Comparison of ENCODE assay signal across 18 cellular contexts in genomic region chr18:23387265-23387664, GRCh38.
DNase-seq lines count a peak whose midpoint lies in the region; ATAC-seq and TF ChIP-seq lines count a peak whose summit lies in the region.
"Had no signal": no experiment of that assay in that cellular context is flagged by ENCODE, and none has a peak within 500 bp of the region (broad histone marks: within the 10 kb centered on the region; RNA-seq: fewer than 3 reads in every experiment).

No MANE protein-coding gene starts in this region.

- H3K36me3 ChIP-seq in GM23338 (ENCODE audit: insufficient read depth) (no peaks in the 10 kb centered on the region), ascending aorta (no peaks in the 10 kb centered on the region)
- H3K36me3 ChIP-seq: Peyer's patch had no signal

- no peaks in the 10 kb centered on the region for H3K9me3 Mint-ChIP-seq in GM23338
- H3K9me3 Mint-ChIP-seq: HFFc6 had no signal

- no peak overlapping the region for H3K27ac ChIP-seq in GM23338 (ENCODE audit: low read depth)
- peak overlapping the region; percentile 68 to 69 for H3K27ac ChIP-seq in ascending aorta
- H3K27ac ChIP-seq: C4-2B, Peyer's patch had no signal

- peak; percentile 77 for ATAC-seq in GM23338
- no peak for ATAC-seq in GM19455 (IDR thresholded peaks at IDR 0.05; ENCODE audit: unreplicated experiment)
- no peak for ATAC-seq in HG03097 (IDR thresholded peaks at IDR 0.05; ENCODE audit: low FRiP score, unreplicated experiment)

- H3K9me3 ChIP-seq in ascending aorta: no peaks in the 10 kb centered on the region
- H3K9me3 ChIP-seq: Peyer's patch, SK-N-SH had no signal

- DNase-seq in COR-L47 (lab: John Stamatoyannopoulos, UW): peak; percentile 18
- DNase-seq in GM23338 (ENCODE audit: low spot score): peak; percentile 21
- DNase-seq in NCI-H345 treated with DMSO at 0.1 percent for 48 hours (lab: John Stamatoyannopoulos, UW; ENCODE audit: unreplicated experiment): peak; percentile 81
- no peak for DNase-seq in ascending aorta (ENCODE audit: low spot score in 2 of 2)
- no peak for DNase-seq in NCI-H2227 (lab: John Stamatoyannopoulos, UW; ENCODE audit: unreplicated experiment)
- no peak for DNase-seq in retina
- DNase-seq: GF-D8, HFFc6, KG1, NCI-H1930, NCI-H226, Peyer's patch, SHP77, SK-N-SH, T-helper 1 cell had no signal

- H3K4me2 ChIP-seq in GM23338: no peak overlapping the region
- H3K4me2 ChIP-seq: SK-N-SH had no signal

- TF ChIP-seq CTCF in GM23338 (conservative IDR thresholded peaks at IDR 0.05; ENCODE audit: low read depth in 2 of 2) (no peak), ascending aorta (IDR thresholded peaks at IDR 0.05) (no peak)

- no peaks in the 10 kb centered on the region for H3K4me1 ChIP-seq in GM23338 (ENCODE audit: insufficient read depth)
- peaks cover 3 to 4% of the 10 kb centered on the region in 2 donors for H3K4me1 ChIP-seq in ascending aorta
- H3K4me1 ChIP-seq: Peyer's patch had no signal

- no peak overlapping the region for H3K27ac Mint-ChIP-seq in GM23338
- H3K27ac Mint-ChIP-seq: HFFc6 had no signal

- H3K9me2 ChIP-seq in GM23338 (ENCODE audit: insufficient read depth): no peaks in the 10 kb centered on the region
- H3K9me2 ChIP-seq: SK-N-SH had no signal

- H3K27me3 Mint-ChIP-seq in GM23338 (ENCODE audit: insufficient read depth, low read depth, poor library complexity): no peaks in the 10 kb centered on the region

- H3K79me2 ChIP-seq in GM23338 (replicated peaks; ENCODE audit: insufficient read depth): no peaks in the 10 kb centered on the region

- H3K4me3 Mint-ChIP-seq in GM23338: no peak overlapping the region
- H3K4me3 Mint-ChIP-seq: HFFc6 had no signal

- intact Hi-C loops in ascending aorta (cut with DNase I): no loop called here

- H3F3A ChIP-seq in GM23338 (replicated peaks; ENCODE audit: low read depth): no peaks in the 10 kb centered on the region

- no peaks in the 10 kb centered on the region for H4K20me1 ChIP-seq in GM23338 (replicated peaks; ENCODE audit: insufficient read depth)

- H2AFZ ChIP-seq in GM23338: no peak overlapping the region

- peaks cover 5% of the 10 kb centered on the region; the same call in 1 of the 3 replicates for H3K4me1 Mint-ChIP-seq in GM23338

- H3K4me3 ChIP-seq in GM23338 (no peak overlapping the region), ascending aorta (no peak overlapping the region)
- H3K4me3 ChIP-seq: Peyer's patch had no signal

- H3K36me3 Mint-ChIP-seq in GM23338 (ENCODE audit: low read depth): no peaks in the 10 kb centered on the region

- H3K27me3 ChIP-seq in GM23338 (ENCODE audit: insufficient read depth): no peaks in the 10 kb centered on the region
- no peaks in the 10 kb centered on the region for H3K27me3 ChIP-seq in ascending aorta
- H3K27me3 ChIP-seq: Peyer's patch had no signal

TF ChIP-seq in GM23338, 12 proteins besides CTCF, POLR2A, EP300 and RAD21 (continues in another document):
- TF ChIP-seq REST (IDR thresholded peaks at IDR 0.05; ENCODE audit: unreplicated experiment) (no peak), EZH2phosphoT487 (IDR thresholded peaks at IDR 0.05; ENCODE audit: unreplicated experiment) (no peak), JUNB (IDR thresholded peaks at IDR 0.05; ENCODE audit: unreplicated experiment) (no peak), ETS1 (IDR thresholded peaks at IDR 0.05) (no peak), ZNF331 (CRISPR knock-in tag; IDR thresholded peaks at IDR 0.05; ENCODE audit: low read depth) (no peak), EZH2 (IDR thresholded peaks at IDR 0.05; ENCODE audit: low read depth, unreplicated experiment) (no peak), CREB1 (CRISPR knock-in tag; IDR thresholded peaks at IDR 0.05; ENCODE audit: low read depth) (no peak), ZNF462 (CRISPR knock-in tag; IDR thresholded peaks at IDR 0.05) (no peak)

Comparison
In these comparisons a context has a peak if more than half of its experiments do, and no peak if none do; other contexts are left out.
1. DNase-seq: peak in COR-L47 (single experiment), GM23338 (single experiment) and NCI-H345 treated with DMSO at 0.1 percent for 48 hours (single experiment); none in ascending aorta (0 of 2), NCI-H2227 (single experiment) and retina (single experiment).